15 cellular contexts compared by ENCODE assay signal in the genomic region with DNA sequence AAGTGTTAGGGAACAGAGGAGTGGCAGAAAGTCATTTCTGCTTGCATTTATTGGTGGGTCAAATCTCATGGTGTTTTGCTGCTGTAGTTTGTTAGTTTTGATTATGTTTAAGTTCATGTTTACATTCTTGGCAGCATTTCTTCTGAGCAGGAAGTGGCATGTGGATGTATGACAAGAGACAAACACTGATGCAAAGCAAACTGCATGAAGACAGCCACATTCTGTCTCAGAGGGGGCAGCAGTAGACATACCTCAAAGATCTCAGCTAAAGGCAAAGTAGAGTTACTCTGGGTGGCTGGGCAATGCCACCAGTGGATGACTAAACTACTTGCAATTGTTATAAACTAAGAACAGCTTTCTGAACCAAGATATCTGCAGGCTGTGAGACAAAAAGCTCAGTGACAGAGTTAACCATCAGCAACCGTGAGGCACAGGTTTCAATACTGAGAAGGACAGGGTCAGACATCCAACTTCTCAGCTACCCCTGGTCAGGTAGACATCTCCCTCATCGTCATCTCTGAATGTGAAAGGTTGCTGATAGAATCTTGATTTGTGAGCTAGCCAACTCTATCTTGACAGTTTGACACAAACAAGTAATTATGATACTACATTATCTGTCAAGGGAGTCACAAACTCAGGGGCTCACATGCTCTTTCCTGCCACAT. TPM values are rescaled to one million over a fixed set of nuclear protein-coding genes. Genes with fewer than 3 reads are reported as not detected.
A peak's percentile ranks its signal among the peaks of the same experiment; 100 is the strongest.
DNase-seq lines count a peak whose midpoint lies in the region; ATAC-seq and TF ChIP-seq lines count a peak whose summit lies in the region.
"Had no signal": no experiment of that assay in that cellular context is flagged by ENCODE, and none has a peak within 500 bp of the region (broad histone marks: within the 10 kb centered on the region; RNA-seq: fewer than 3 reads in every experiment).

No MANE protein-coding gene starts in this region.

- H3K14ac ChIP-seq in mesenchymal stem cell (ENCODE audit: low read length in 2 of 2) = no peak overlapping the region

- intact Hi-C loops in ascending aorta (cut with DNase I) = no loop called here

- no peak overlapping the region for H2AFZ ChIP-seq in mesenchymal stem cell (ENCODE audit: low read depth, low read length)

- peaks cover 6% of the 10 kb centered on the region for H3K79me1 ChIP-seq in mesenchymal stem cell (replicated peaks; ENCODE audit: low read length, poor library complexity, severe bottlenecking)

- H2BK5ac ChIP-seq in mesenchymal stem cell (ENCODE audit: low read depth, low read length, poor library complexity, severe bottlenecking) = no peak overlapping the region

- peaks cover 0 to 2% of the 10 kb centered on the region in 2 experiments for H3K36me3 ChIP-seq in mesenchymal stem cell (ENCODE audit: control insufficient read depth in 1 of 2, insufficient read depth in 2 of 2, low read depth in 1 of 2, low read length in 2 of 2)
- H3K36me3 ChIP-seq in ascending aorta = no peaks in the 10 kb centered on the region
- H3K36me3 ChIP-seq: Peyer's patch had no signal

- peak; percentile 47 for ATAC-seq in GM21723 (IDR thresholded peaks at IDR 0.05; ENCODE audit: unreplicated experiment)

- H3K9me3 ChIP-seq in mesenchymal stem cell (ENCODE audit: control insufficient read depth, low read length) (peaks cover 16% of the 10 kb centered on the region), ascending aorta (no peaks in the 10 kb centered on the region)
- H3K9me3 ChIP-seq: Peyer's patch had no signal

- peaks cover 17% of the 10 kb centered on the region for H3K9me3 Mint-ChIP-seq in T-helper 2 cell treated with Interferon-gamma antibody and Interleukin-4, amounts not matched to agents 5 μg/mL and 100 μg/mL, for 36 hours

- no peaks in the 10 kb centered on the region for H3K27me3 ChIP-seq in mesenchymal stem cell (ENCODE audit: control insufficient read depth in 1 of 2, insufficient read depth in 1 of 2, low read length in 2 of 2)
- no peaks in the 10 kb centered on the region for H3K27me3 ChIP-seq in ascending aorta
- H3K27me3 ChIP-seq: Peyer's patch had no signal

- H3K27ac Mint-ChIP-seq in T-helper 2 cell treated with Interferon-gamma antibody and Interleukin-4, amounts not matched to agents 5 μg/mL and 100 μg/mL, for 36 hours = peak overlapping the region; percentile 49
- H3K27ac Mint-ChIP-seq: activated naive CD8-positive, alpha-beta T cell treated with anti-CD3 and anti-CD28 coated beads for 36 hours had no signal

- peak overlapping the region; percentile 16 for H3K4me3 Mint-ChIP-seq in T-helper 2 cell treated with Interferon-gamma antibody and Interleukin-4, amounts not matched to agents 5 μg/mL and 100 μg/mL, for 36 hours
- H3K4me3 Mint-ChIP-seq: activated naive CD8-positive, alpha-beta T cell treated with anti-CD3 and anti-CD28 coated beads for 36 hours had no signal

- H4K8ac ChIP-seq in mesenchymal stem cell (ENCODE audit: low read length) = no peak overlapping the region

- H3K18ac ChIP-seq in mesenchymal stem cell (ENCODE audit: low read depth in 1 of 2, low read length in 2 of 2) = peak overlapping the region in 1 of 2 experiments; percentile 11

- H3K4me1 Mint-ChIP-seq in T-helper 2 cell treated with Interferon-gamma antibody and Interleukin-4, amounts not matched to agents 5 μg/mL and 100 μg/mL, for 36 hours (ENCODE audit: low read depth) = peaks cover 19% of the 10 kb centered on the region
- H3K4me1 Mint-ChIP-seq: activated naive CD8-positive, alpha-beta T cell treated with anti-CD3 and anti-CD28 coated beads for 36 hours had no signal

- no peak overlapping the region for H3K9ac ChIP-seq in mesenchymal stem cell (ENCODE audit: low read length)

- no peaks in the 10 kb centered on the region for H3K27me3 Mint-ChIP-seq in T-helper 2 cell treated with Interferon-gamma antibody and Interleukin-4, amounts not matched to agents 5 μg/mL and 100 μg/mL, for 36 hours (ENCODE audit: low read depth)
- H3K27me3 Mint-ChIP-seq: activated naive CD8-positive, alpha-beta T cell treated with anti-CD3 and anti-CD28 coated beads for 36 hours had no signal

- H2BK15ac ChIP-seq in mesenchymal stem cell (ENCODE audit: low read depth, poor library complexity, severe bottlenecking) = no peak overlapping the region

- peaks cover 63% of the 10 kb centered on the region for H3K36me3 Mint-ChIP-seq in T-helper 2 cell treated with Interferon-gamma antibody and Interleukin-4, amounts not matched to agents 5 μg/mL and 100 μg/mL, for 36 hours (ENCODE audit: low read depth)

- H3K4me3 ChIP-seq in mesenchymal stem cell (ENCODE audit: insufficient read depth in 1 of 2, low read depth in 1 of 2, low read length in 2 of 2) (no peak overlapping the region), ascending aorta (no peak overlapping the region)
- H3K4me3 ChIP-seq: Peyer's patch had no signal

- H3K27ac ChIP-seq in mesenchymal stem cell (ENCODE audit: low read length, poor library complexity, severe bottlenecking) (no peak overlapping the region), ascending aorta (no peak overlapping the region)
- H3K27ac ChIP-seq: Peyer's patch had no signal

- no peak for TF ChIP-seq CTCF in ascending aorta (IDR thresholded peaks at IDR 0.05)

- H3K4ac ChIP-seq in mesenchymal stem cell (ENCODE audit: low read depth in 1 of 2, low read length in 2 of 2) = no peak overlapping the region

- WGBS in mesenchymal stem cell = 100% methylated on average over 1 of the region's 2 CpGs

- DNase-seq in DMS53 treated with DMSO at 0.1 percent for 48 hours (lab: John Stamatoyannopoulos, UW; ENCODE audit: unreplicated experiment) = peak; percentile 35
- DNase-seq in T-helper 2 cell treated with Interferon-gamma antibody and Interleukin-4, amounts not matched to agents 5 μg/mL and 100 μg/mL, for 36 hours (ENCODE audit: low spot score) = peak; percentile 41
- DNase-seq in mesenchymal stem cell = peak; percentile 22
- DNase-seq in NCI-H146 (lab: John Stamatoyannopoulos, UW) = no peak
- no peak for DNase-seq in anterior cingulate cortex (lab: John Stamatoyannopoulos, UW)
- no peak for DNase-seq in ascending aorta (ENCODE audit: low spot score in 2 of 2)
- DNase-seq: activated naive CD8-positive, alpha-beta T cell treated with anti-CD3 and anti-CD28 coated beads for 36 hours; dermis blood vessel endothelial cell; KG1; NCI-H1436; NCI-H524; occipital lobe; Peyer's patch; substantia nigra had no signal

- no peak overlapping the region for H4K91ac ChIP-seq in mesenchymal stem cell (ENCODE audit: low read length)

- no peak overlapping the region for H2BK12ac ChIP-seq in mesenchymal stem cell (ENCODE audit: low read length in 2 of 2)

- no peak overlapping the region for H3K23ac ChIP-seq in mesenchymal stem cell (ENCODE audit: low read length in 2 of 2)

- no peaks in the 10 kb centered on the region for H3K4me1 ChIP-seq in mesenchymal stem cell (ENCODE audit: control insufficient read depth, insufficient read depth, low read depth, low read length)
- H3K4me1 ChIP-seq in ascending aorta = no peaks in the 10 kb centered on the region

- no peak overlapping the region for H3K4me2 ChIP-seq in mesenchymal stem cell (ENCODE audit: low read length, poor library complexity, severe bottlenecking)

- no peak overlapping the region for H2BK120ac ChIP-seq in mesenchymal stem cell (ENCODE audit: low read depth, low read length)

- H2AK5ac ChIP-seq in mesenchymal stem cell (ENCODE audit: low read length, severe bottlenecking) = no peak overlapping the region

RNA-seq across cellular contexts. Expression of a gene that starts 16.4 kb away (rescaled TPM):
- polyA plus RNA-seq in mesenchymal stem cell (2013, experiment 1 of 2) = 3.3 TPM
- 3.7 TPM for polyA plus RNA-seq in mesenchymal stem cell (2013, experiment 2 of 2)
- total RNA-seq in ascending aorta = 0.64 TPM

Comparison
In these comparisons a context has a peak if more than half of its experiments do, and no peak if none do; other contexts are left out.
1. DNase-seq: peak in DMS53 treated with DMSO at 0.1 percent for 48 hours (single experiment), T-helper 2 cell treated with Interferon-gamma antibody and Interleukin-4, amounts not matched to agents 5 μg/mL and 100 μg/mL, for 36 hours (single experiment) and mesenchymal stem cell (single experiment); none in NCI-H146 (single experiment), anterior cingulate cortex (0 of 58) and ascending aorta (0 of 2).